In genomic region chr3:136750922-136751258, GRCh38 we compare ENCODE assay signal across 8 cellular contexts. TPM values are rescaled to one million over a fixed set of nuclear protein-coding genes. Genes with fewer than 3 reads are reported as not detected.
A peak's percentile ranks its signal among the peaks of the same experiment; 100 is the strongest.
DNase-seq lines count a peak whose midpoint lies in the region; ATAC-seq and TF ChIP-seq lines count a peak whose summit lies in the region.

No MANE protein-coding gene starts in this region.

- H3K4me2 ChIP-seq in skeletal muscle satellite cell (ENCODE audit: low read length), result peak overlapping the region; percentile 86

- no peak for TF ChIP-seq CTCF in WERI-Rb-1 (IDR thresholded peaks at IDR 0.05; ENCODE audit: low read depth, low read length)
- TF ChIP-seq CTCF in foreskin keratinocyte (conservative IDR thresholded peaks at IDR 0.05), result no peak

- H3K9me3 ChIP-seq in WERI-Rb-1 (ENCODE audit: severe bottlenecking) (no peaks in the 10 kb centered on the region), skeletal muscle satellite cell (replicated peaks; ENCODE audit: low read length) (no peaks in the 10 kb centered on the region)

- no peaks in the 10 kb centered on the region for H3K36me3 ChIP-seq in WERI-Rb-1
- H3K36me3 ChIP-seq in skeletal muscle satellite cell (ENCODE audit: insufficient read depth, low read length), result no peaks in the 10 kb centered on the region

- H3K27ac ChIP-seq in WERI-Rb-1, result peak overlapping the region; percentile 98
- peak overlapping the region; percentile 90 for H3K27ac ChIP-seq in foreskin keratinocyte

- DNase-seq in GM04504 (ENCODE audit: low read depth), result peak; percentile 46
- no peak for DNase-seq in WERI-Rb-1
- DNase-seq in foreskin keratinocyte, result no peak
- DNase-seq in NCI-H1105 treated with DMSO at 0.1 percent for 48 hours (lab: John Stamatoyannopoulos, UW), result no peak
- no peak for DNase-seq in NCI-H1436 (lab: John Stamatoyannopoulos, UW)

- ATAC-seq in foreskin keratinocyte, result no peak
- ATAC-seq in HG03025 (IDR thresholded peaks at IDR 0.05; ENCODE audit: low FRiP score, unreplicated experiment), result no peak
- ATAC-seq in GM19324 (IDR thresholded peaks at IDR 0.05; ENCODE audit: low FRiP score, unreplicated experiment), result no peak

- peak overlapping the region; percentile 95 for H3K9ac ChIP-seq in skeletal muscle satellite cell (ENCODE audit: low read depth, low read length)

- no peaks in the 10 kb centered on the region for H3K27me3 ChIP-seq in WERI-Rb-1 (ENCODE audit: insufficient read depth, low read depth, severe bottlenecking)
- H3K27me3 ChIP-seq in foreskin keratinocyte, result no peaks in the 10 kb centered on the region
- H3K27me3 ChIP-seq in skeletal muscle satellite cell (ENCODE audit: control insufficient read depth, insufficient read depth, low read length), result no peaks in the 10 kb centered on the region

- H3K4me3 ChIP-seq in WERI-Rb-1 (ENCODE audit: low read depth, low read length), result peak overlapping the region; percentile 84
- H3K4me3 ChIP-seq in skeletal muscle satellite cell (ENCODE audit: low read length), result peak overlapping the region; percentile 74

- H3K4me1 ChIP-seq in foreskin keratinocyte, result peaks cover 12% of the 10 kb centered on the region
- H3K4me1 ChIP-seq in skeletal muscle satellite cell (ENCODE audit: control insufficient read depth, insufficient read depth, low read length), result peaks cover 23% of the 10 kb centered on the region

RNA-seq across cellular contexts. Expression of gene STAG1, which starts 1.3 kb away (rescaled TPM):
- 18.9 and 19.7 TPM in 2 replicates for total RNA-seq in foreskin keratinocyte
- 4.0 and 4.9 TPM in 2 replicates for polyA plus RNA-seq in foreskin keratinocyte
- total RNA-seq in skeletal muscle satellite cell (2012; rRNA removed), result 23.4 and 26.4 TPM in 2 replicates
